In genomic region chr12:78562358-78563205, GRCh38 we compare ENCODE assay signal across 8 cellular contexts.
DNase-seq lines count a peak whose midpoint lies in the region; ATAC-seq and TF ChIP-seq lines count a peak whose summit lies in the region.

No MANE protein-coding gene starts in this region.

- peak; percentile 59 for ATAC-seq in HG03378 (IDR thresholded peaks at IDR 0.05; ENCODE audit: unreplicated experiment)
- peak; percentile 36 for ATAC-seq in foreskin keratinocyte
- ATAC-seq in GM21619 (IDR thresholded peaks at IDR 0.05; ENCODE audit: unreplicated experiment): no peak
- ATAC-seq in GM21447 (IDR thresholded peaks at IDR 0.05; ENCODE audit: unreplicated experiment): no peak
- ATAC-seq in HG02798 (IDR thresholded peaks at IDR 0.05; ENCODE audit: poor library complexity, unreplicated experiment): no peak

- TF ChIP-seq CTCF in foreskin keratinocyte (conservative IDR thresholded peaks at IDR 0.05): peak; percentile 64

- no peak overlapping the region for H3K27ac ChIP-seq in foreskin keratinocyte

- H3K27me3 ChIP-seq in foreskin keratinocyte: no peaks in the 10 kb centered on the region

- DNase-seq in COR-L47 (lab: John Stamatoyannopoulos, UW) (peak; percentile 31), OCI-M1 (lab: John Stamatoyannopoulos, UW) (peak; percentile 50), foreskin keratinocyte (peak in 1 of 2 donors; percentile 32), UCSD-AML1 (lab: John Stamatoyannopoulos, UW; ENCODE audit: unreplicated experiment) (no peak)

- no peaks in the 10 kb centered on the region for H3K4me1 ChIP-seq in foreskin keratinocyte

Comparison
In these comparisons a context has a peak if more than half of its experiments do, and no peak if none do; other contexts are left out.
1. ATAC-seq: peak in HG03378 (single experiment) and foreskin keratinocyte (single experiment); none in GM21619 (single experiment), GM21447 (single experiment) and HG02798 (single experiment).